21 cellular contexts compared by ENCODE assay signal in the genomic region with DNA sequence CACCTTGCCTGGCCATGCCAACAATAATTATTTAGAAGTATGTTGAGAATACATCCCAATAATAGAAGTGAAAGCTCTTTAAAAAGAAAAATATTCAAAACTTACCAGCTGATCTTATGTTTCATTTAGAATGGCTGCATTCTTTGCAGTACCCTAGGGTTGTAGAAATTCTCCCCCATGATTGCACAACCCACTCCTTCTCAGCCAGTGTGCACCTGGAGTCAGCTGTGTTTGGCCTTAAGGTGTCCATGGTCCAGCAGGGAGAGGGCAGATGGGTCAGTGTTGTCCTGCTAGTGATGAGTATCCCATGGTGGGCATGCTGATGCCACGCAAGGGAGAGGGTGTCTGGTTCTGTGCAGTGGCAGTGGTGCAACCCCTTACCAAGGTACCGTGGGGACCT.
"Had no signal": no experiment of that assay in that cellular context is flagged by ENCODE, and none has a peak within 500 bp of the region (broad histone marks: within the 10 kb centered on the region; RNA-seq: fewer than 3 reads in every experiment).

No MANE protein-coding gene starts in this region.

- DNase-seq: activated CD4-positive, alpha-beta memory T cell treated with anti-CD3 and anti-CD28 coated beads, Interleukin-2, amount 10 ng/mL, durations not matched to agents 7 days and 5 days; activated CD4-positive, alpha-beta T cell treated with anti-CD3 and anti-CD28 coated beads, Interleukin-2, amount 10 ng/mL, durations not matched to agents 24 days and 14 days; activated gamma-delta T cell; esophagus squamous epithelium; gastrocnemius medialis; hypothalamus; left ventricle myocardium superior; naive B cell; spleen; stimulated activated CD4-positive, alpha-beta T cell treated with anti-CD3 and anti-CD28 coated beads, Interleukin-4, amount 100 ng/mL, for 1 hour; stimulated activated naive CD4-positive, alpha-beta T cell treated with Interleukin-2 at 50 U/mL for 16 hours; SW 1271; T-helper 17 cell; upper lobe of left lung had no signal

- ATAC-seq: gastrocnemius medialis, left ventricle myocardium superior, T-helper 17 cell had no signal

- H3K9me3 ChIP-seq: breast epithelium, esophagus squamous epithelium, gastrocnemius medialis, spleen, thoracic aorta, upper lobe of left lung had no signal

- H3K27me3 Mint-ChIP-seq: activated CD4-positive, alpha-beta T cell treated with anti-CD3 and anti-CD28 coated beads, Interleukin-2, amount 10 ng/mL, durations not matched to agents 24 days and 14 days; activated naive CD4-positive, alpha-beta T cell treated with anti-CD3 and anti-CD28 coated beads, Interleukin-2, amount 50 U/mL, for 24 hours; naive B cell; progenitor cell of endocrine pancreas had no signal

- H3K27me3 ChIP-seq: breast epithelium, esophagus squamous epithelium, gastrocnemius medialis, spleen, upper lobe of left lung had no signal

- H3K4me3 Mint-ChIP-seq: activated CD4-positive, alpha-beta memory T cell treated with anti-CD3 and anti-CD28 coated beads, Interleukin-2, amount 10 ng/mL, durations not matched to agents 7 days and 5 days; activated CD4-positive, alpha-beta T cell treated with anti-CD3 and anti-CD28 coated beads, Interleukin-2, amount 10 ng/mL, durations not matched to agents 24 days and 14 days; activated naive CD4-positive, alpha-beta T cell treated with anti-CD3 and anti-CD28 coated beads, Interleukin-2, amount 50 U/mL, for 24 hours; activated T-helper 1 cell treated with anti-CD3 and anti-CD28 coated beads, Interleukin-12 subunit alpha, Interleukin-12 subunit beta, Interleukin-2, Interleukin-4 antibody, amounts not matched to agents 30 ng/mL and 10 ng/mL and 1 ng/mL, durations not matched to agents 14 hours and 24 hours and 36 hours; central memory CD8-positive, alpha-beta T cell; T-helper 17 cell had no signal

- H3K9me3 Mint-ChIP-seq: activated CD4-positive, alpha-beta memory T cell treated with anti-CD3 and anti-CD28 coated beads, Interleukin-2, amount 10 ng/mL, durations not matched to agents 7 days and 5 days; activated CD4-positive, alpha-beta T cell treated with anti-CD3 and anti-CD28 coated beads, Interleukin-2, amount 10 ng/mL, durations not matched to agents 24 days and 14 days; activated naive CD4-positive, alpha-beta T cell treated with anti-CD3 and anti-CD28 coated beads, Interleukin-2, amount 50 U/mL, for 24 hours; activated T-helper 1 cell treated with anti-CD3 and anti-CD28 coated beads, Interleukin-12 subunit alpha, Interleukin-12 subunit beta, Interleukin-2, Interleukin-4 antibody, amounts not matched to agents 30 ng/mL and 10 ng/mL and 1 ng/mL, durations not matched to agents 14 hours and 24 hours and 36 hours; central memory CD8-positive, alpha-beta T cell; naive B cell had no signal

- H3K36me3 ChIP-seq: breast epithelium, esophagus squamous epithelium, gastrocnemius medialis, spleen, thoracic aorta, upper lobe of left lung had no signal

- H3K27ac ChIP-seq: coronary artery, esophagus squamous epithelium, gastrocnemius medialis, spleen, thoracic aorta, upper lobe of left lung had no signal

- H3K27ac Mint-ChIP-seq: activated CD4-positive, alpha-beta memory T cell treated with anti-CD3 and anti-CD28 coated beads, Interleukin-2, amount 10 ng/mL, durations not matched to agents 7 days and 5 days; activated CD4-positive, alpha-beta T cell treated with anti-CD3 and anti-CD28 coated beads, Interleukin-2, amount 10 ng/mL, durations not matched to agents 24 days and 14 days; activated naive CD4-positive, alpha-beta T cell treated with anti-CD3 and anti-CD28 coated beads, Interleukin-2, amount 50 U/mL, for 24 hours; activated T-helper 1 cell treated with anti-CD3 and anti-CD28 coated beads, Interleukin-12 subunit alpha, Interleukin-12 subunit beta, Interleukin-2, Interleukin-4 antibody, amounts not matched to agents 30 ng/mL and 10 ng/mL and 1 ng/mL, durations not matched to agents 14 hours and 24 hours and 36 hours; T-helper 17 cell had no signal

- H3K4me3 ChIP-seq: breast epithelium, coronary artery, esophagus squamous epithelium, gastrocnemius medialis, spleen, thoracic aorta, upper lobe of left lung had no signal

- H3K4me1 Mint-ChIP-seq: activated CD4-positive, alpha-beta memory T cell treated with anti-CD3 and anti-CD28 coated beads, Interleukin-2, amount 10 ng/mL, durations not matched to agents 7 days and 5 days; activated CD4-positive, alpha-beta T cell treated with anti-CD3 and anti-CD28 coated beads, Interleukin-2, amount 10 ng/mL, durations not matched to agents 24 days and 14 days; central memory CD8-positive, alpha-beta T cell had no signal

- H3K36me3 Mint-ChIP-seq: activated naive CD4-positive, alpha-beta T cell treated with anti-CD3 and anti-CD28 coated beads, Interleukin-2, amount 50 U/mL, for 24 hours; naive B cell had no signal
